In the genomic region with DNA sequence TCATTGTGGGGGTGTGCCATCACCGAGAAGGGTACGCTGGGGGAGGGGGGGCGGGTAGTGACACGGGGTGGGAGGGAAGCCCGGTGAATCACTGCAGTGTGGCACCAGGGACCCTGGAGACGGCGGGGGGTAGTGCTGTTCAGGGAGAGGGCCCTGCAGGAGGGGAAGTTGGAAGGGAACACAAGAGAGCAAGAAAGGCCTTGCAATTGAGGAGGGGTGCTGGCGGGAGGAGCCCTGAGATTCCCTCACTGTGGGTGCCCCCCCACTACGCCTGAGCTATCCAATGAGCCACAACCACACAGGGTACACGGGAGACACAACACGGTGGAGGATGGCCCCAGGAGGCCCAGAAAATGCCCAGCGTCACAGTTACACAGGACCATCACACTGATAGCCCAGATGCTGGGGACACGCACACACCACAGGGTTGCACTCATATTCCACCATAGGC, we compare ENCODE assay signal across 1 cellular context.
TF ChIP-seq lines count a peak whose summit lies in the region.

No MANE protein-coding gene starts in this region.

TF ChIP-seq in HCT116, 20 proteins besides CTCF, POLR2A, EP300 and RAD21 (continued from another document):
- TF ChIP-seq, protein P1, sequence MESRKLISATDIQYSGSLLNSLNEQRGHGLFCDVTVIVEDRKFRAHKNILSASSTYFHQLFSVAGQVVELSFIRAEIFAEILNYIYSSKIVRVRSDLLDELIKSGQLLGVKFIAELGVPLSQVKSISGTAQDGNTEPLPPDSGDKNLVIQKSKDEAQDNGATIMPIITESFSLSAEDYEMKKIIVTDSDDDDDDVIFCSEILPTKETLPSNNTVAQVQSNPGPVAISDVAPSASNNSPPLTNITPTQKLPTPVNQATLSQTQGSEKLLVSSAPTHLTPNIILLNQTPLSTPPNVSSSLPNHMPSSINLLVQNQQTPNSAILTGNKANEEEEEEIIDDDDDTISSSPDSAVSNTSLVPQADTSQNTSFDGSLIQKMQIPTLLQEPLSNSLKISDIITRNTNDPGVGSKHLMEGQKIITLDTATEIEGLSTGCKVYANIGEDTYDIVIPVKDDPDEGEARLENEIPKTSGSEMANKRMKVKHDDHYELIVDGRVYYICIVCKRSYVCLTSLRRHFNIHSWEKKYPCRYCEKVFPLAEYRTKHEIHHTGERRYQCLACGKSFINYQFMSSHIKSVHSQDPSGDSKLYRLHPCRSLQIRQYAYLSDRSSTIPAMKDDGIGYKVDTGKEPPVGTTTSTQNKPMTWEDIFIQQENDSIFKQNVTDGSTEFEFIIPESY (IDR thresholded peaks at IDR 0.05; ENCODE audit: extremely low read depth, insufficient replicate concordance, low read length), result no peak
- TF ChIP-seq TCF7L2 (IDR thresholded peaks at IDR 0.05; ENCODE audit: borderline replicate concordance, extremely low read depth, insufficient read depth, insufficient read length) (no peak), CEBPB (IDR thresholded peaks at IDR 0.05; ENCODE audit: low read depth) (no peak)
